In genomic region chr4:179307297-179308136, GRCh38 we compare ENCODE assay signal across 9 cellular contexts.
DNase-seq lines count a peak whose midpoint lies in the region; ATAC-seq, FAIRE-seq and TF ChIP-seq lines count a peak whose summit lies in the region.
"Had no signal": no experiment of that assay in that cellular context is flagged by ENCODE, and none has a peak within 500 bp of the region (broad histone marks: within the 10 kb centered on the region; RNA-seq: fewer than 3 reads in every experiment).

No MANE protein-coding gene starts in this region.

- H3K4me3 Mint-ChIP-seq in astrocyte (ENCODE audit: unreplicated experiment): no peak overlapping the region

- H3K4ac ChIP-seq in mesenchymal stem cell (ENCODE audit: low read depth in 1 of 2, low read length in 2 of 2): no peak overlapping the region

- peaks cover 4% of the 10 kb centered on the region for H3K9me3 Mint-ChIP-seq in astrocyte (ENCODE audit: unreplicated experiment)

- no peak overlapping the region for H2BK15ac ChIP-seq in mesenchymal stem cell (ENCODE audit: low read depth, poor library complexity, severe bottlenecking)

- no peaks in the 10 kb centered on the region for H3K27me3 Mint-ChIP-seq in astrocyte (ENCODE audit: low read depth, unreplicated experiment)

- H2AK5ac ChIP-seq in mesenchymal stem cell (ENCODE audit: low read length, severe bottlenecking): no peak overlapping the region

- no peak overlapping the region for H3K27ac Mint-ChIP-seq in astrocyte (ENCODE audit: unreplicated experiment)

- H3K36me3 ChIP-seq in astrocyte (ENCODE audit: insufficient read depth, low read length) (no peaks in the 10 kb centered on the region), mesenchymal stem cell (ENCODE audit: control insufficient read depth in 1 of 2, insufficient read depth in 2 of 2, low read depth in 1 of 2, low read length in 2 of 2) (no peaks in the 10 kb centered on the region)

- H3K4me3 ChIP-seq in astrocyte (ENCODE audit: insufficient read depth, low read depth, low read length) (no peak overlapping the region), mesenchymal stem cell (ENCODE audit: insufficient read depth in 1 of 2, low read depth in 1 of 2, low read length in 2 of 2) (no peak overlapping the region)

- H3K9me3 ChIP-seq in astrocyte (ENCODE audit: insufficient read depth, low read depth, low read length) (no peaks in the 10 kb centered on the region), mesenchymal stem cell (ENCODE audit: control insufficient read depth, low read length) (peaks cover 20% of the 10 kb centered on the region)

- no peak overlapping the region for H2BK12ac ChIP-seq in mesenchymal stem cell (ENCODE audit: low read length in 2 of 2)

- no peak overlapping the region for H2BK120ac ChIP-seq in mesenchymal stem cell (ENCODE audit: low read depth, low read length)

- no peak overlapping the region for H4K8ac ChIP-seq in mesenchymal stem cell (ENCODE audit: low read length)

- H4K91ac ChIP-seq in mesenchymal stem cell (ENCODE audit: low read length): no peak overlapping the region

- peaks cover 1% of the 10 kb centered on the region for H3K4me1 Mint-ChIP-seq in astrocyte (ENCODE audit: low read depth, unreplicated experiment)

- no peaks in the 10 kb centered on the region for H3K36me3 Mint-ChIP-seq in astrocyte (ENCODE audit: low read depth, unreplicated experiment)

- no peak overlapping the region for H3K14ac ChIP-seq in mesenchymal stem cell (ENCODE audit: low read length in 2 of 2)

- H3K9ac ChIP-seq in astrocyte (ENCODE audit: low read length): no peak overlapping the region
- H3K9ac ChIP-seq in mesenchymal stem cell (ENCODE audit: low read length): no peak overlapping the region

- H3K4me1 ChIP-seq in astrocyte (ENCODE audit: insufficient read depth, low read length): no peaks in the 10 kb centered on the region
- H3K4me1 ChIP-seq in mesenchymal stem cell (ENCODE audit: control insufficient read depth, insufficient read depth, low read depth, low read length): no peaks in the 10 kb centered on the region

- H3K79me2 ChIP-seq in astrocyte (ENCODE audit: insufficient read depth, low read length): no peaks in the 10 kb centered on the region

- H2AFZ ChIP-seq in astrocyte (ENCODE audit: low read depth, low read length): peak overlapping the region; percentile 8
- no peak overlapping the region for H2AFZ ChIP-seq in mesenchymal stem cell (ENCODE audit: low read depth, low read length)

- 63% methylated on average over 4 of the region's 4 CpGs for WGBS in mesenchymal stem cell

- H3K23ac ChIP-seq in mesenchymal stem cell (ENCODE audit: low read length in 2 of 2): no peak overlapping the region

- H3K18ac ChIP-seq in mesenchymal stem cell (ENCODE audit: low read depth in 1 of 2, low read length in 2 of 2): no peak overlapping the region

- ATAC-seq in GM21529 (IDR thresholded peaks at IDR 0.05; ENCODE audit: unreplicated experiment): peak; percentile 95

- H3K27me3 ChIP-seq in astrocyte (ENCODE audit: insufficient read depth, low read length) (no peaks in the 10 kb centered on the region), mesenchymal stem cell (ENCODE audit: control insufficient read depth in 1 of 2, insufficient read depth in 1 of 2, low read length in 2 of 2) (no peaks in the 10 kb centered on the region)

- peak; percentile 11 for DNase-seq in stimulated activated CD4-positive, alpha-beta T cell treated with anti-CD3 and anti-CD28 coated beads, Interleukin-4, amount 100 ng/mL, for 24 hours
- DNase-seq in stimulated activated CD4-positive, alpha-beta T cell treated with anti-CD3 and anti-CD28 coated beads, Interleukin-4, amount 100 ng/mL, for 4 hours: no peak
- DNase-seq in HTR-8/SVneo (ENCODE audit: insufficient read length, low spot score) (peak; percentile 7), astrocyte (ENCODE audit: low read depth) (peak; percentile 2), mesenchymal stem cell (peak; percentile 50), GM19239 (ENCODE audit: insufficient read length, low spot score) (no peak), GM19240 (ENCODE audit: insufficient read length, low spot score) (no peak)

- H3K4me2 ChIP-seq in astrocyte (ENCODE audit: low read length): no peak overlapping the region
- no peak overlapping the region for H3K4me2 ChIP-seq in mesenchymal stem cell (ENCODE audit: low read length, poor library complexity, severe bottlenecking)

- H3K27ac ChIP-seq in astrocyte (ENCODE audit: low read depth, low read length) (no peak overlapping the region), mesenchymal stem cell (ENCODE audit: low read length, poor library complexity, severe bottlenecking) (no peak overlapping the region)

- TF ChIP-seq CTCF in astrocyte (IDR thresholded peaks at IDR 0.05; ENCODE audit: insufficient read depth, low read depth, low read length): peak; percentile 74

- no peaks in the 10 kb centered on the region for H3K79me1 ChIP-seq in mesenchymal stem cell (replicated peaks; ENCODE audit: low read length, poor library complexity, severe bottlenecking)

- no peaks in the 10 kb centered on the region for H4K20me1 ChIP-seq in astrocyte (ENCODE audit: insufficient read depth, low read length)

- FAIRE-seq in HTR-8/SVneo (lab: Jason Lieb, UNC) (no peak), astrocyte (lab: Jason Lieb, UNC) (no peak), GM19239 (lab: Jason Lieb, UNC) (no peak)
- FAIRE-seq: islet of Langerhans had no signal

- no peak overlapping the region for H2BK5ac ChIP-seq in mesenchymal stem cell (ENCODE audit: low read depth, low read length, poor library complexity, severe bottlenecking)

Comparison
In these comparisons a context has a peak if more than half of its experiments do, and no peak if none do; other contexts are left out.
1. DNase-seq: peak in stimulated activated CD4-positive, alpha-beta T cell treated with anti-CD3 and anti-CD28 coated beads, Interleukin-4, amount 100 ng/mL, for 24 hours (single experiment), HTR-8/SVneo (single experiment), astrocyte (single experiment) and mesenchymal stem cell (single experiment); none in stimulated activated CD4-positive, alpha-beta T cell treated with anti-CD3 and anti-CD28 coated beads, Interleukin-4, amount 100 ng/mL, for 4 hours (0 of 2), GM19239 (single experiment) and GM19240 (single experiment).